ENCODE assay signal across 11 cellular contexts in genomic region chr10:66747451-66747850, GRCh38.
A peak's percentile ranks its signal among the peaks of the same experiment; 100 is the strongest.
DNase-seq lines count a peak whose midpoint lies in the region; ATAC-seq and TF ChIP-seq lines count a peak whose summit lies in the region.
"Had no signal": no experiment of that assay in that cellular context is flagged by ENCODE, and none has a peak within 500 bp of the region (broad histone marks: within the 10 kb centered on the region; RNA-seq: fewer than 3 reads in every experiment).

No MANE protein-coding gene starts in this region.

- TF ChIP-seq CTCF in GM10248 (IDR thresholded peaks at IDR 0.05; ENCODE audit: control extremely low read depth, extremely low read depth, low read depth, missing control alignments) = no peak

- POLR2A ChIA-PET in GM10248 (lab: Yijun Ruan, JAX) = no interaction called here

- H3K4me3 Mint-ChIP-seq in activated T-helper 17 cell treated with anti-CD3 and anti-CD28 coated beads, Interleukin-2, amount 50 U/mL, for 72 hours = no peak overlapping the region
- H3K4me3 Mint-ChIP-seq: activated naive CD4-positive, alpha-beta T cell treated with anti-CD3 and anti-CD28 coated beads, Interleukin-2, amount 10 ng/mL, durations not matched to agents 7 days and 5 days; T-helper 2 cell treated with Interferon-gamma antibody and Interleukin-4, amounts not matched to agents 5 μg/mL and 100 μg/mL, for 36 hours had no signal

- H3K27me3 Mint-ChIP-seq in activated T-helper 17 cell treated with anti-CD3 and anti-CD28 coated beads, Interleukin-2, amount 50 U/mL, for 72 hours = no peaks in the 10 kb centered on the region
- H3K27me3 Mint-ChIP-seq: activated naive CD4-positive, alpha-beta T cell treated with anti-CD3 and anti-CD28 coated beads, Interleukin-2, amount 10 ng/mL, durations not matched to agents 7 days and 5 days had no signal

- CTCF ChIA-PET in GM10248 (lab: Yijun Ruan, JAX) = no interaction called here

- H3K36me3 Mint-ChIP-seq in activated T-helper 17 cell treated with anti-CD3 and anti-CD28 coated beads, Interleukin-2, amount 50 U/mL, for 72 hours (ENCODE audit: low read depth) = no peaks in the 10 kb centered on the region
- H3K36me3 Mint-ChIP-seq: activated naive CD4-positive, alpha-beta T cell treated with anti-CD3 and anti-CD28 coated beads, Interleukin-2, amount 10 ng/mL, durations not matched to agents 7 days and 5 days had no signal

- peaks cover 3% of the 10 kb centered on the region for H3K9me3 Mint-ChIP-seq in activated T-helper 17 cell treated with anti-CD3 and anti-CD28 coated beads, Interleukin-2, amount 50 U/mL, for 72 hours
- H3K9me3 Mint-ChIP-seq: activated naive CD4-positive, alpha-beta T cell treated with anti-CD3 and anti-CD28 coated beads, Interleukin-2, amount 10 ng/mL, durations not matched to agents 7 days and 5 days; T-helper 2 cell treated with Interferon-gamma antibody and Interleukin-4, amounts not matched to agents 5 μg/mL and 100 μg/mL, for 36 hours had no signal

- in situ Hi-C loops in ACHN (cut with HindIII; ENCODE audit: low pct_ligation_motif_present, low pct_unique_long_range_greater_than_20kb, low sequenced_read_pairs) = no loop called here

- no peak overlapping the region for H3K27ac Mint-ChIP-seq in activated T-helper 17 cell treated with anti-CD3 and anti-CD28 coated beads, Interleukin-2, amount 50 U/mL, for 72 hours
- H3K27ac Mint-ChIP-seq: activated naive CD4-positive, alpha-beta T cell treated with anti-CD3 and anti-CD28 coated beads, Interleukin-2, amount 10 ng/mL, durations not matched to agents 7 days and 5 days; T-helper 2 cell treated with Interferon-gamma antibody and Interleukin-4, amounts not matched to agents 5 μg/mL and 100 μg/mL, for 36 hours had no signal

- no peaks in the 10 kb centered on the region for H3K4me1 Mint-ChIP-seq in activated T-helper 17 cell treated with anti-CD3 and anti-CD28 coated beads, Interleukin-2, amount 50 U/mL, for 72 hours
- H3K4me1 Mint-ChIP-seq: activated naive CD4-positive, alpha-beta T cell treated with anti-CD3 and anti-CD28 coated beads, Interleukin-2, amount 10 ng/mL, durations not matched to agents 7 days and 5 days had no signal

- ATAC-seq in activated T-helper 17 cell treated with anti-CD3 and anti-CD28 coated beads, Interleukin-2, amount 50 U/mL, for 72 hours (replicated peaks) = peak; percentile 18

- DNase-seq in ACHN (peak; percentile 97), HT-29 (ENCODE audit: low spot score) (peak; percentile 4), glomerular visceral epithelial cell (ENCODE audit: extremely low spot score) (peak; percentile 95), dermis blood vessel endothelial cell (no peak), OCI-M1 (lab: John Stamatoyannopoulos, UW) (no peak), GM10248 (ENCODE audit: extremely low spot score) (no peak)
- no peak for DNase-seq in stimulated activated CD4-positive, alpha-beta T cell treated with anti-CD3 and anti-CD28 coated beads, Interleukin-1b, Interleukin-23, amount 100 ng/mL, for 48 hours
- DNase-seq: activated naive CD4-positive, alpha-beta T cell treated with anti-CD3 and anti-CD28 coated beads, Interleukin-2, amount 10 ng/mL, durations not matched to agents 7 days and 5 days; hippocampal formation had no signal

Comparison
In these comparisons a context has a peak if more than half of its experiments do, and no peak if none do; other contexts are left out.
1. DNase-seq: peak in ACHN (single experiment), HT-29 (single experiment) and glomerular visceral epithelial cell (single experiment); none in dermis blood vessel endothelial cell (single experiment), OCI-M1 (single experiment), GM10248 (single experiment) and stimulated activated CD4-positive, alpha-beta T cell treated with anti-CD3 and anti-CD28 coated beads, Interleukin-1b, Interleukin-23, amount 100 ng/mL, for 48 hours (single experiment).